Comparison of ENCODE assay signal across 20 cellular contexts in the genomic region with DNA sequence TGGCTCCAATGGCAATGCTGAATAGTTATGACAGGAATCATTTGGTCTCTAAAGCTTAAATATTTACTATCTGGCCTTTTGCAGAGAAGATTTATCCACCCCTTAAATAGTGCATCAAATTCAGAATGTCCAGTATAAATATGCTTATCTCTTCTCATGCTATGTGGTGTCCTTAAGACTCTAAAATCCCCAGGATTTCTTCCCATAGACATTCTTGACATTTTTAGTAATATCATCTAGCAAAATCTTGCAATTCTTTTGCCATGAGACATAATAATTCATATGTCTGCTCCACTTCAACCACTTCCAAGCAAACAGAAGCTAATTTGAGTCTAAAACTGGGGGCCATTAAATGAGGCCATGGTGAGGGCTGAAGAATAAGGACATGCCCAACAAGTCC.
"Had no signal": no experiment of that assay in that cellular context is flagged by ENCODE, and none has a peak within 500 bp of the region (broad histone marks: within the 10 kb centered on the region; RNA-seq: fewer than 3 reads in every experiment).

No MANE protein-coding gene starts in this region.

- DNase-seq: effector memory CD4-positive, alpha-beta T cell; gastrocnemius medialis; immature natural killer cell; left colon; left ventricle myocardium superior; mesendoderm; naive B cell; psoas muscle; retina; stimulated activated CD4-positive, alpha-beta T cell treated with anti-CD3 and anti-CD28 coated beads, Interleukin-2, amount 100 ng/mL, for 24 hours; stimulated activated naive CD4-positive, alpha-beta T cell; stomach; substantia nigra; transverse colon had no signal

- H3K9me3 Mint-ChIP-seq: nephron had no signal

- H3K4me1 Mint-ChIP-seq: immature natural killer cell, naive B cell, nephron had no signal

- ATAC-seq: esophagus mucosa, gastrocnemius medialis, left colon, left ventricle myocardium superior, psoas muscle, sciatic nerve had no signal

- H3K4me3 Mint-ChIP-seq: immature natural killer cell, naive B cell, nephron had no signal

- H3K27me3 Mint-ChIP-seq: naive B cell had no signal

- H3K27ac Mint-ChIP-seq: immature natural killer cell, nephron had no signal

- H3K4me3 ChIP-seq: gastrocnemius medialis, lung, psoas muscle, skin epidermis, stomach, thoracic aorta, transverse colon had no signal

- H3K36me3 Mint-ChIP-seq: immature natural killer cell, naive B cell had no signal
